In genomic region chr5:135830384-135831275, GRCh38 we compare ENCODE assay signal across 24 cellular contexts. TPM values are rescaled to one million over a fixed set of nuclear protein-coding genes. Genes with fewer than 3 reads are reported as not detected.
A peak's percentile ranks its signal among the peaks of the same experiment; 100 is the strongest.
DNase-seq lines count a peak whose midpoint lies in the region; ATAC-seq, FAIRE-seq and TF ChIP-seq lines count a peak whose summit lies in the region.
"Had no signal": no experiment of that assay in that cellular context is flagged by ENCODE, and none has a peak within 500 bp of the region (broad histone marks: within the 10 kb centered on the region; RNA-seq: fewer than 3 reads in every experiment).

No MANE protein-coding gene starts in this region.

- no peak overlapping the region for H3K4ac ChIP-seq in mesendoderm (ENCODE audit: low read depth, low read length)

- TF ChIP-seq CTCF in GM23338 (conservative IDR thresholded peaks at IDR 0.05; ENCODE audit: low read depth in 2 of 2) (no peak; a peak in 1 of 4 replicates), VCaP (conservative IDR thresholded peaks at IDR 0.05) (peak; percentile 65), GM20000 (IDR thresholded peaks at IDR 0.05; ENCODE audit: extremely low read depth, missing control alignments) (no peak), D721Med (IDR thresholded peaks at IDR 0.05; ENCODE audit: insufficient read depth, missing control alignments) (no peak)

- DNase-seq in AG20443 (ENCODE audit: low spot score) (peak; percentile 7), GM23338 (ENCODE audit: low spot score) (no peak), mesendoderm (no peak), GM20000 (ENCODE audit: low spot score) (no peak), D721Med (ENCODE audit: insufficient read length, low spot score) (no peak)
- DNase-seq: activated B cell treated with CpG ODN at 0.5 μM for 24 hours; activated CD8-positive, alpha-beta memory T cell treated with anti-CD3 and anti-CD28 coated beads, Interleukin-2, amount 50 U/mL, for 4 hours; central memory CD4-positive, alpha-beta T cell; naive thymus-derived CD8-positive, alpha-beta T cell; spleen; stimulated activated naive CD4-positive, alpha-beta T cell had no signal

- WGBS in mesendoderm (ENCODE audit: extremely low coverage, insufficient coverage, low lambda C conversion rate) = no CpG with 5 or more reads among the region's 14 CpGs

- H3K36me3 Mint-ChIP-seq in GM23338 (ENCODE audit: low read depth) = no peaks in the 10 kb centered on the region; the same call in 2 of the 3 replicates
- H3K36me3 Mint-ChIP-seq: activated naive CD8-positive, alpha-beta T cell treated with anti-CD3 and anti-CD28 coated beads, Interleukin-2, amount 10 ng/mL, durations not matched to agents 7 days and 5 days had no signal

- H2AFZ ChIP-seq in GM23338 = peak overlapping the region; percentile 38; the same call in 1 of the 2 replicates

- H3K36me3 ChIP-seq in GM23338 (ENCODE audit: insufficient read depth) (no peaks in the 10 kb centered on the region), mesendoderm (ENCODE audit: control insufficient read depth, insufficient read depth, low read length) (no peaks in the 10 kb centered on the region)
- H3K36me3 ChIP-seq: HAP-1, heart right ventricle, spleen had no signal

- ATAC-seq in GM23338 = no peak
- ATAC-seq in GM19324 (IDR thresholded peaks at IDR 0.05; ENCODE audit: low FRiP score, unreplicated experiment) = no peak
- ATAC-seq in GM21390 (IDR thresholded peaks at IDR 0.05; ENCODE audit: unreplicated experiment) = no peak
- ATAC-seq: naive thymus-derived CD8-positive, alpha-beta T cell had no signal

- H3K27ac Mint-ChIP-seq in GM23338 = no peak overlapping the region
- H3K27ac Mint-ChIP-seq: activated B cell treated with CpG ODN at 0.5 μM for 24 hours; activated naive CD8-positive, alpha-beta T cell treated with anti-CD3 and anti-CD28 coated beads, Interleukin-2, amount 10 ng/mL, durations not matched to agents 7 days and 5 days; naive thymus-derived CD8-positive, alpha-beta T cell had no signal

- no peak overlapping the region for H3K4me3 Mint-ChIP-seq in GM23338
- H3K4me3 Mint-ChIP-seq: activated B cell treated with CpG ODN at 0.5 μM for 24 hours; activated naive CD8-positive, alpha-beta T cell treated with anti-CD3 and anti-CD28 coated beads, Interleukin-2, amount 10 ng/mL, durations not matched to agents 7 days and 5 days; naive thymus-derived CD8-positive, alpha-beta T cell had no signal

- no peak overlapping the region for H3K9ac ChIP-seq in mesendoderm (ENCODE audit: low read length)
- H3K9ac ChIP-seq: parathyroid adenoma had no signal

- no peak overlapping the region for H3K23ac ChIP-seq in mesendoderm (ENCODE audit: low read length)

- no peak overlapping the region for H4K5ac ChIP-seq in mesendoderm (ENCODE audit: low read length)

- H2BK15ac ChIP-seq in mesendoderm (replicated peaks; ENCODE audit: low read depth) = no peak overlapping the region

- no peaks in the 10 kb centered on the region for H3K79me1 ChIP-seq in mesendoderm (ENCODE audit: low read length)

- no peak overlapping the region for H3K56ac ChIP-seq in mesendoderm (ENCODE audit: low read length)

- H3K79me2 ChIP-seq in GM23338 (replicated peaks; ENCODE audit: insufficient read depth) (no peaks in the 10 kb centered on the region), mesendoderm (ENCODE audit: control insufficient read depth, insufficient read depth, low read length) (no peaks in the 10 kb centered on the region)
- H3K79me2 ChIP-seq: parathyroid adenoma had no signal

- H3K27me3 ChIP-seq in GM23338 (ENCODE audit: insufficient read depth) (peaks cover 32% of the 10 kb centered on the region), mesendoderm (ENCODE audit: insufficient read depth, low read length, poor library complexity) (peaks cover under 1% of the 10 kb centered on the region)
- H3K27me3 ChIP-seq: testis had no signal

- no peaks in the 10 kb centered on the region for H3K9me2 ChIP-seq in GM23338 (ENCODE audit: insufficient read depth)

- no peak overlapping the region for H2BK5ac ChIP-seq in mesendoderm (ENCODE audit: low read length)

- no peaks in the 10 kb centered on the region for H3K9me3 Mint-ChIP-seq in GM23338
- H3K9me3 Mint-ChIP-seq: activated B cell treated with CpG ODN at 0.5 μM for 24 hours; activated naive CD8-positive, alpha-beta T cell treated with anti-CD3 and anti-CD28 coated beads, Interleukin-2, amount 10 ng/mL, durations not matched to agents 7 days and 5 days had no signal

- no peak overlapping the region for H3K27ac ChIP-seq in GM23338 (ENCODE audit: low read depth)
- no peak overlapping the region for H3K27ac ChIP-seq in VCaP
- no peak overlapping the region for H3K27ac ChIP-seq in mesendoderm (ENCODE audit: low read depth, low read length)
- H3K27ac ChIP-seq: heart right ventricle, HL-60, parathyroid adenoma, spleen, testis had no signal

- no peak overlapping the region for H2BK120ac ChIP-seq in mesendoderm (ENCODE audit: low read depth, low read length)

- H3K27me3 Mint-ChIP-seq in GM23338 (ENCODE audit: insufficient read depth, low read depth, poor library complexity) = peaks cover 58% of the 10 kb centered on the region

- H3K4me1 ChIP-seq in GM23338 (ENCODE audit: insufficient read depth) (no peaks in the 10 kb centered on the region; the same call in 1 of the 2 replicates), mesendoderm (ENCODE audit: control insufficient read depth, low read depth, low read length) (no peaks in the 10 kb centered on the region)

- H3K4me1 Mint-ChIP-seq in GM23338 = 0 out of 3 replicates have a peak, but pooled peaks cover 4% of the 10 kb centered on the region

- H3K4me3 ChIP-seq in GM23338 = no peak overlapping the region
- no peak overlapping the region for H3K4me3 ChIP-seq in mesendoderm (ENCODE audit: low read length)
- H3K4me3 ChIP-seq: HAP-1, heart right ventricle, spleen, testis had no signal

- no peak for FAIRE-seq in D721Med (lab: Jason Lieb, UNC)
- FAIRE-seq: astrocyte had no signal

- H3K4me2 ChIP-seq in GM23338 = no peak overlapping the region
- no peak overlapping the region for H3K4me2 ChIP-seq in mesendoderm (ENCODE audit: low read length)

- no peaks in the 10 kb centered on the region for H4K20me1 ChIP-seq in GM23338 (replicated peaks; ENCODE audit: insufficient read depth)

- H4K8ac ChIP-seq in mesendoderm (ENCODE audit: low read depth, low read length) = no peak overlapping the region

- H3F3A ChIP-seq in GM23338 (replicated peaks; ENCODE audit: low read depth) = no peaks in the 10 kb centered on the region

- H2AK5ac ChIP-seq in mesendoderm (ENCODE audit: low read length) = peak overlapping the region; percentile 28

- H3K18ac ChIP-seq in mesendoderm (ENCODE audit: low read length) = no peak overlapping the region

TF ChIP-seq in GM23338, 12 proteins besides CTCF, POLR2A, EP300 and RAD21 (continues in another document):
- TF ChIP-seq STAT1 (IDR thresholded peaks at IDR 0.05; ENCODE audit: unreplicated experiment) (no peak), NANOG (IDR thresholded peaks at IDR 0.05; ENCODE audit: borderline replicate concordance) (no peak), REST (IDR thresholded peaks at IDR 0.05; ENCODE audit: unreplicated experiment) (no peak)

RNA-seq across cellular contexts. Expression of gene SLC25A48, which starts 3.8 kb away (rescaled TPM):
- total RNA-seq in GM23338 (2014; rRNA removed; shearing (Covaris generic)) = 1.4 and 1.5 TPM in 2 replicates
- 1.1 TPM in 2 replicates for polyA plus RNA-seq in GM23338 (2016; fragmentation: Nextera tagmentation; extraction: Ambion mirVana)
- 3.8 TPM for polyA plus RNA-seq in mesendoderm (2013, experiment 1 of 2)
- 4.1 TPM for polyA plus RNA-seq in mesendoderm (2013, experiment 2 of 2)
- total RNA-seq: activated B cell treated with CpG ODN at 0.5 μM for 24 hours; activated naive CD8-positive, alpha-beta T cell treated with anti-CD3 and anti-CD28 coated beads, Interleukin-2, amount 10 ng/mL, durations not matched to agents 7 days and 5 days; astrocyte; epithelial cell of proximal tubule; fibroblast of villous mesenchyme; naive thymus-derived CD8-positive, alpha-beta T cell; right cardiac atrium had no signal
- polyA plus RNA-seq: naive thymus-derived CD8-positive, alpha-beta T cell had no signal
